22 cellular contexts compared by ENCODE assay signal in genomic region chr20:13348301-13349239, GRCh38.
DNase-seq lines count a peak whose midpoint lies in the region; ATAC-seq and TF ChIP-seq lines count a peak whose summit lies in the region.
"Had no signal": no experiment of that assay in that cellular context is flagged by ENCODE, and none has a peak within 500 bp of the region (broad histone marks: within the 10 kb centered on the region; RNA-seq: fewer than 3 reads in every experiment).

No MANE protein-coding gene starts in this region.

- BruUV-seq in MCF 10A (replicated peaks; lab: Mats Ljungman, UMichigan), result no TSS peak

- H3K27ac ChIP-seq in breast epithelium (peak overlapping the region; percentile 64 to 75), aorta (ENCODE audit: low read depth in 1 of 2, low read length in 2 of 2) (peak overlapping the region in 1 of 2 donors; percentile 8)
- H3K27ac ChIP-seq: lower lobe of right lung had no signal

- intact Hi-C loops in breast epithelium (cut with DNase I; ENCODE audit: low total_unique reads) (no loop called here), MCF 10A (cut with micrococcal nuclease) (no loop called here), aorta (cut with DNase I) (no loop called here)

- TF ChIP-seq POLR2A in breast epithelium (IDR thresholded peaks at IDR 0.05), result no peak
- TF ChIP-seq POLR2A in erythroblast (IDR thresholded peaks at IDR 0.05; ENCODE audit: low read length), result no peak

- H3K4me1 ChIP-seq in breast epithelium (peaks cover 0 to 4% of the 10 kb centered on the region in 2 donors), aorta (ENCODE audit: control insufficient read depth in 1 of 2, insufficient read depth in 2 of 2, low read length in 2 of 2) (peaks cover 0 to 2% of the 10 kb centered on the region in 2 donors)
- H3K4me1 ChIP-seq: HAP-1, lower lobe of right lung, Peyer's patch had no signal

- no peaks in the 10 kb centered on the region for H3K36me3 ChIP-seq in breast epithelium
- H3K36me3 ChIP-seq in aorta (ENCODE audit: control insufficient read depth in 1 of 2, insufficient read depth in 2 of 2, low read length in 1 of 2), result no peaks in the 10 kb centered on the region
- H3K36me3 ChIP-seq: HAP-1, lower lobe of right lung, Peyer's patch had no signal

- no peaks in the 10 kb centered on the region for H3K9me3 ChIP-seq in breast epithelium
- H3K9me3 ChIP-seq in aorta (ENCODE audit: control insufficient read depth, low read length), result no peaks in the 10 kb centered on the region
- H3K9me3 ChIP-seq: HAP-1, lower lobe of right lung, Peyer's patch had no signal

- H3K4me1 Mint-ChIP-seq in MCF 10A (ENCODE audit: insufficient read depth, unreplicated experiment), result peaks cover 6% of the 10 kb centered on the region
- H3K4me1 Mint-ChIP-seq: activated CD4-positive, alpha-beta memory T cell treated with anti-CD3 and anti-CD28 coated beads, Interleukin-2, amount 10 ng/mL, durations not matched to agents 7 days and 5 days; CD4-positive, CD25-positive, alpha-beta regulatory T cell; T-cell had no signal

- H3K27ac Mint-ChIP-seq in MCF 10A (ENCODE audit: low read depth, unreplicated experiment), result no peak overlapping the region
- no peak overlapping the region for H3K27ac Mint-ChIP-seq in activated naive CD4-positive, alpha-beta T cell treated with anti-CD3 and anti-CD28 coated beads, Interleukin-2, amount 50 U/mL, for 72 hours
- H3K27ac Mint-ChIP-seq: activated CD4-positive, alpha-beta memory T cell treated with anti-CD3 and anti-CD28 coated beads, Interleukin-2, amount 10 ng/mL, durations not matched to agents 7 days and 5 days; activated T-helper 1 cell treated with anti-CD3 and anti-CD28 coated beads, Interleukin-12 subunit alpha, Interleukin-12 subunit beta, Interleukin-2, Interleukin-4 antibody, amounts not matched to agents 30 ng/mL and 10 ng/mL and 1 ng/mL, durations not matched to agents 14 hours and 24 hours and 36 hours; CD4-positive, CD25-positive, alpha-beta regulatory T cell; natural killer cell treated with Interleukin-12 subunit alpha and Interleukin-12 subunit beta and Interleukin-15 and Interleukin-18, amount 100 ng/mL, for 72 hours; T-cell had no signal

- WGBS in aorta, 2 donors, result 22% methylated on average over 9 of the region's 9 CpGs

- CTCF ChIA-PET in MCF 10A (lab: Yijun Ruan, JAX), result interaction anchor here (1.3 to 1.5 kb wide), 2 partner anchors 46 to 198 kb away, joined by 3 to 7 read pairs; no protein-coding TSS in a partner anchor

- peaks cover 5% of the 10 kb centered on the region for H3K9me3 Mint-ChIP-seq in MCF 10A (ENCODE audit: unreplicated experiment)
- no peaks in the 10 kb centered on the region for H3K9me3 Mint-ChIP-seq in activated naive CD4-positive, alpha-beta T cell treated with anti-CD3 and anti-CD28 coated beads, Interleukin-2, amount 50 U/mL, for 72 hours
- H3K9me3 Mint-ChIP-seq: activated T-helper 1 cell treated with anti-CD3 and anti-CD28 coated beads, Interleukin-12 subunit alpha, Interleukin-12 subunit beta, Interleukin-2, Interleukin-4 antibody, amounts not matched to agents 30 ng/mL and 10 ng/mL and 1 ng/mL, durations not matched to agents 14 hours and 24 hours and 36 hours; T-cell had no signal

- DNase-seq in breast epithelium (ENCODE audit: low spot score in 2 of 2) (peak in 1 of 2 donors; percentile 48), MCF 10A (ENCODE audit: unreplicated experiment) (no peak), brain pericyte (ENCODE audit: low read depth, low spot score) (peak; percentile 40), iris pigment epithelial cell (ENCODE audit: low read depth) (peak; percentile 54), aorta (no peak), erythroblast (lab: John Stamatoyannopoulos, UW) (no peak)
- DNase-seq in activated naive CD4-positive, alpha-beta T cell treated with anti-CD3 and anti-CD28 coated beads, Interleukin-2, amount 50 U/mL, for 72 hours (ENCODE audit: low spot score in 2 of 2), result no peak
- DNase-seq: 8988T; activated CD4-positive, alpha-beta memory T cell treated with anti-CD3 and anti-CD28 coated beads, Interleukin-2, amount 10 ng/mL, durations not matched to agents 7 days and 5 days; CD4-positive, CD25-positive, alpha-beta regulatory T cell; cerebellar nuclear complex; DMS79; lower lobe of right lung; NCI-H1417; Peyer's patch; stimulated activated CD4-positive, alpha-beta T cell treated with anti-CD3 and anti-CD28 coated beads, Interleukin-15, amount 100 ng/mL, for 24 hours; stimulated activated naive CD4-positive, alpha-beta T cell treated with Interleukin-2 at 50 U/mL for 16 hours; T-cell had no signal

- no peaks in the 10 kb centered on the region for H3K27me3 Mint-ChIP-seq in MCF 10A (ENCODE audit: insufficient read depth, unreplicated experiment)
- H3K27me3 Mint-ChIP-seq: activated CD4-positive, alpha-beta memory T cell treated with anti-CD3 and anti-CD28 coated beads, Interleukin-2, amount 10 ng/mL, durations not matched to agents 7 days and 5 days had no signal

- H3K4me3 Mint-ChIP-seq in MCF 10A (ENCODE audit: unreplicated experiment), result no peak overlapping the region
- H3K4me3 Mint-ChIP-seq: activated CD4-positive, alpha-beta memory T cell treated with anti-CD3 and anti-CD28 coated beads, Interleukin-2, amount 10 ng/mL, durations not matched to agents 7 days and 5 days; activated T-helper 1 cell treated with anti-CD3 and anti-CD28 coated beads, Interleukin-12 subunit alpha, Interleukin-12 subunit beta, Interleukin-2, Interleukin-4 antibody, amounts not matched to agents 30 ng/mL and 10 ng/mL and 1 ng/mL, durations not matched to agents 14 hours and 24 hours and 36 hours; CD4-positive, CD25-positive, alpha-beta regulatory T cell; natural killer cell treated with Interleukin-12 subunit alpha and Interleukin-12 subunit beta and Interleukin-15 and Interleukin-18, amount 100 ng/mL, for 72 hours; T-cell had no signal

- H3K4me3 ChIP-seq in breast epithelium (peak overlapping the region in 1 of 3 donors; percentile 37), aorta (ENCODE audit: low read length in 2 of 2) (no peak overlapping the region)
- H3K4me3 ChIP-seq: HAP-1, lower lobe of right lung, Peyer's patch had no signal

- POLR2A ChIA-PET in MCF 10A (lab: Yijun Ruan, JAX), result interaction anchor here (0.7 kb wide), 1 partner anchor 183 kb away, joined by 4 read pairs; no protein-coding TSS in a partner anchor

- TF ChIP-seq CTCF in breast epithelium (IDR thresholded peaks at IDR 0.05) (no peak), MCF 10A (IDR thresholded peaks at IDR 0.05; ENCODE audit: unreplicated experiment) (no peak)

- peak; percentile 44 for ATAC-seq in aorta (ENCODE audit: low FRiP score)
- ATAC-seq in GM19351 (IDR thresholded peaks at IDR 0.05; ENCODE audit: unreplicated experiment), result no peak
- ATAC-seq in activated naive CD4-positive, alpha-beta T cell treated with anti-CD3 and anti-CD28 coated beads, Interleukin-2, amount 50 U/mL, for 72 hours, result no peak
- ATAC-seq: lower lobe of right lung; natural killer cell treated with Interleukin-12 subunit alpha and Interleukin-12 subunit beta and Interleukin-15 and Interleukin-18, amount 100 ng/mL, for 72 hours; T-cell had no signal

- no peaks in the 10 kb centered on the region for H3K27me3 ChIP-seq in breast epithelium
- no peaks in the 10 kb centered on the region for H3K27me3 ChIP-seq in aorta (ENCODE audit: control insufficient read depth in 1 of 2, insufficient read depth in 2 of 2, low read length in 1 of 2)
- H3K27me3 ChIP-seq: Peyer's patch had no signal

- H3K36me3 Mint-ChIP-seq in MCF 10A (ENCODE audit: insufficient read depth, unreplicated experiment), result no peaks in the 10 kb centered on the region
- H3K36me3 Mint-ChIP-seq in activated naive CD4-positive, alpha-beta T cell treated with anti-CD3 and anti-CD28 coated beads, Interleukin-2, amount 50 U/mL, for 72 hours, result no peaks in the 10 kb centered on the region
- H3K36me3 Mint-ChIP-seq: CD4-positive, CD25-positive, alpha-beta regulatory T cell; natural killer cell treated with Interleukin-12 subunit alpha and Interleukin-12 subunit beta and Interleukin-15 and Interleukin-18, amount 100 ng/mL, for 72 hours; T-cell had no signal

Comparison
In these comparisons a context has a peak if more than half of its experiments do, and no peak if none do; other contexts are left out.
1. DNase-seq: peak in brain pericyte (single experiment) and iris pigment epithelial cell (single experiment); none in MCF 10A (single experiment), aorta (0 of 2), erythroblast (0 of 2) and activated naive CD4-positive, alpha-beta T cell treated with anti-CD3 and anti-CD28 coated beads, Interleukin-2, amount 50 U/mL, for 72 hours (0 of 2).